Comparison of ENCODE assay signal across 20 cellular contexts in the genomic region with DNA sequence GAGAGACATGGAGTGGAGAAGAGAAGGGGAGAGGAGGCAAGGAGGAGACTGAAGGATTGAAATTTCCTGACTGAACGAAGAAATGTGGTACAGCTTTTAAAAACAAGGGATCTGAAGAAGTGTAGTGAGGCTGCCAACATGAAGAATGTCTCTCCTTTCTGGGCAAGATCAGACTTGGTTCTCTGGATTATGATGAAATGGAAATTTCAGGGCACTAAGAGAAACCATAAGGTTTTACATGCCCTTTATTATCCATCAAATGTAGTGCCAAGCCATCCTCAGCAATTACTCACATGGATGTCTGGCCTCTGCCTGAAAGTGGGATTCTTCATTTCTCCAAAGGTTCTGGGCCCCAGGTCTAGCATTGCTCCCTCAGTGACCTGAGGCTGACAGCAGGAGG.
"Had no signal": no experiment of that assay in that cellular context is flagged by ENCODE, and none has a peak within 500 bp of the region (broad histone marks: within the 10 kb centered on the region; RNA-seq: fewer than 3 reads in every experiment).

No MANE protein-coding gene starts in this region.

- H3K4me3 ChIP-seq: coronary artery, gastroesophageal sphincter, left ventricle myocardium inferior, lung, mucosa of descending colon, psoas muscle, right lobe of liver, tibial artery, upper lobe of left lung, uterus had no signal

- H3K4me1 ChIP-seq: gastroesophageal sphincter, left ventricle myocardium inferior, psoas muscle, right lobe of liver, tibial artery, upper lobe of left lung, uterus had no signal

- H3K27ac ChIP-seq: coronary artery, gastroesophageal sphincter, left ventricle myocardium inferior, neutrophil, psoas muscle, right lobe of liver, tibial artery, upper lobe of left lung, uterus had no signal

- H3K27me3 Mint-ChIP-seq: stimulated activated memory B cell treated with anti-CD40 and anti-IgM and Interleukin-4, amounts not matched to agents 10 μg/mL and 1 μg/mL and 100 μg/mL, for 72 hours; stimulated activated naive CD8-positive, alpha-beta T cell treated with anti-CD3 and anti-CD28 coated beads, Interleukin-15, Interleukin-2, amounts not matched to agents 100 ng/mL and 50 ng/mL, for 24 hours had no signal

- ATAC-seq: gastroesophageal sphincter; left cardiac atrium; mucosa of descending colon; naive thymus-derived CD8-positive, alpha-beta T cell; psoas muscle; right lobe of liver; stimulated activated memory B cell treated with anti-CD40 and anti-IgM and Interleukin-4, amounts not matched to agents 10 μg/mL and 1 μg/mL and 100 μg/mL, for 72 hours had no signal

- H3K27ac Mint-ChIP-seq: naive thymus-derived CD8-positive, alpha-beta T cell; stimulated activated memory B cell treated with anti-CD40 and anti-IgM and Interleukin-4, amounts not matched to agents 10 μg/mL and 1 μg/mL and 100 μg/mL, for 72 hours; stimulated activated naive CD8-positive, alpha-beta T cell treated with anti-CD3 and anti-CD28 coated beads, Interleukin-15, Interleukin-2, amounts not matched to agents 100 ng/mL and 50 ng/mL, for 24 hours had no signal

- H3K4me1 Mint-ChIP-seq: naive thymus-derived CD8-positive, alpha-beta T cell; stimulated activated memory B cell treated with anti-CD40 and anti-IgM and Interleukin-4, amounts not matched to agents 10 μg/mL and 1 μg/mL and 100 μg/mL, for 72 hours had no signal

- H3K9me3 ChIP-seq: gastroesophageal sphincter, left ventricle myocardium inferior, mucosa of descending colon, neutrophil, psoas muscle, right lobe of liver, tibial artery, upper lobe of left lung, uterus had no signal

- H3K9me3 Mint-ChIP-seq: stimulated activated memory B cell treated with anti-CD40 and anti-IgM and Interleukin-4, amounts not matched to agents 10 μg/mL and 1 μg/mL and 100 μg/mL, for 72 hours had no signal

- H3K36me3 Mint-ChIP-seq: naive thymus-derived CD8-positive, alpha-beta T cell; stimulated activated memory B cell treated with anti-CD40 and anti-IgM and Interleukin-4, amounts not matched to agents 10 μg/mL and 1 μg/mL and 100 μg/mL, for 72 hours had no signal

- H3K4me3 Mint-ChIP-seq: naive thymus-derived CD8-positive, alpha-beta T cell; stimulated activated memory B cell treated with anti-CD40 and anti-IgM and Interleukin-4, amounts not matched to agents 10 μg/mL and 1 μg/mL and 100 μg/mL, for 72 hours; stimulated activated naive CD8-positive, alpha-beta T cell treated with anti-CD3 and anti-CD28 coated beads, Interleukin-15, Interleukin-2, amounts not matched to agents 100 ng/mL and 50 ng/mL, for 24 hours had no signal

- H3K36me3 ChIP-seq: gastroesophageal sphincter, left ventricle myocardium inferior, neutrophil, right lobe of liver, tibial artery, upper lobe of left lung, uterus had no signal

- H3K27me3 ChIP-seq: gastroesophageal sphincter, neutrophil, right lobe of liver, tibial artery, upper lobe of left lung, uterus had no signal

- DNase-seq: effector CD8-positive, alpha-beta T cell; glutamatergic neuron; islet precursor cell; left cardiac atrium; left ventricle myocardium inferior; mucosa of descending colon; naive thymus-derived CD8-positive, alpha-beta T cell; psoas muscle; retina; right lobe of liver; stimulated activated CD4-positive, alpha-beta T cell treated with anti-CD3 and anti-CD28 coated beads, Interleukin-4, amount 100 ng/mL, for 1 hour; tibial artery; upper lobe of left lung; uterus had no signal
